ENCODE assay signal across 8 cellular contexts in genomic region chr12:53054112-53054878, GRCh38. TPM values are rescaled to one million over a fixed set of nuclear protein-coding genes. Genes with fewer than 3 reads are reported as not detected.
DNase-seq lines count a peak whose midpoint lies in the region; ATAC-seq and TF ChIP-seq lines count a peak whose summit lies in the region.

No MANE protein-coding gene starts in this region.

- peak overlapping the region; percentile 81 for H3K4me3 ChIP-seq in A673 (ENCODE audit: low read depth, low read length, poor library complexity, severe bottlenecking)

- POLR2A ChIA-PET in A673 (lab: Charles Lee; ENCODE audit: low non-redundant PET): interaction anchor here (0.6 kb wide), 1 partner anchor 10 kb away, joined by 3 read pairs; no protein-coding TSS in a partner anchor

- no peaks in the 10 kb centered on the region for H3K9me3 ChIP-seq in A673 (ENCODE audit: low read depth, low read length, poor library complexity, severe bottlenecking)

- no peak for TF ChIP-seq CTCF in A673 (conservative IDR thresholded peaks at IDR 0.05; ENCODE audit: low read depth, low read length)

- no peaks in the 10 kb centered on the region for H3K36me3 ChIP-seq in A673 (ENCODE audit: insufficient read depth, low read length, poor library complexity, severe bottlenecking)

- H3K27me3 ChIP-seq in A673 (replicated peaks; ENCODE audit: insufficient read depth, low read depth, low read length, poor library complexity) (no peaks in the 10 kb centered on the region), layer of hippocampus (ENCODE audit: control insufficient read depth, insufficient read depth, low read length) (no peaks in the 10 kb centered on the region)

- peak; percentile 95 for DNase-seq in A673 (ENCODE audit: low spot score)
- peak; percentile 86 for DNase-seq in NCI-H2227 treated with DMSO at 0.1 percent for 48 hours (lab: John Stamatoyannopoulos, UW)
- peak; percentile 94 to 95 for DNase-seq in activated CD4-positive, alpha-beta T cell treated with anti-CD3 and anti-CD28 coated beads for 4 hours
- DNase-seq in stimulated activated CD4-positive, alpha-beta T cell treated with anti-CD3 and anti-CD28 coated beads, Interleukin-1b, Interleukin-23, amount 100 ng/mL, for 24 hours (ENCODE audit: low read depth in 4 of 4, low spot score in 1 of 4): peak; percentile 86 to 91 (median 87)

- intact Hi-C loops in A673 (cut with micrococcal nuclease; ENCODE audit: unreplicated experiment): no loop called here

- CTCF ChIA-PET in A673 (lab: Charles Lee): interaction anchor here (0.6 to 1.2 kb wide), 3 partner anchors 12 to 263 kb away, joined by 3 to 11 read pairs (median 3); partner anchors contain the start of gene SPRYD3

- no TSS peak for BruUV-seq in A673 (replicated peaks; lab: Mats Ljungman, UMichigan)

- peaks cover 36% of the 10 kb centered on the region for H3K4me1 ChIP-seq in A673 (ENCODE audit: insufficient read depth, low read length, poor library complexity, severe bottlenecking)

- H3K27ac ChIP-seq in A673 (ENCODE audit: low read depth, low read length, poor library complexity, severe bottlenecking) (peak overlapping the region; percentile 81), cingulate gyrus (ENCODE audit: low read depth, low read length) (peak overlapping the region; percentile 98), layer of hippocampus (ENCODE audit: low read depth, low read length) (peak overlapping the region; percentile 98)

- ATAC-seq in GM18867 (IDR thresholded peaks at IDR 0.05; ENCODE audit: unreplicated experiment) (peak; percentile 94), HG03103 (IDR thresholded peaks at IDR 0.05; ENCODE audit: low read depth, unreplicated experiment) (peak; percentile 78)

RNA-seq across cellular contexts. Expression of gene TNS2, which starts 4.4 kb away (rescaled TPM):
- total RNA-seq in A673 (2021): 3.4 and 6.1 TPM in 2 replicates

RNA-seq across cellular contexts. Expression of gene SPRYD3, which starts 24.9 kb away (rescaled TPM):
- 17.0 and 19.3 TPM in 2 replicates for total RNA-seq in A673 (2021)

RNA-seq across cellular contexts. Expression of gene IGFBP6, which starts 43.2 kb away (rescaled TPM):
- total RNA-seq in A673 (2021): 6.6 and 7.3 TPM in 2 replicates

RNA-seq across cellular contexts. Expression of gene EIF4B, which starts 48.0 kb away (rescaled TPM):
- 393 and 400 TPM in 2 replicates for total RNA-seq in A673 (2021)

RNA-seq across cellular contexts. Expression of gene SOAT2, which starts 49.0 kb away (rescaled TPM):
- total RNA-seq in A673 (2021): not detected in 2 replicates

Comparison
In these comparisons a context has a peak if more than half of its experiments do, and no peak if none do; other contexts are left out.
1. Peak in every context shown above with its lines: DNase-seq, ATAC-seq, H3K4me3 ChIP-seq and H3K27ac ChIP-seq.